ENCODE assay signal across 5 cellular contexts in the genomic region with DNA sequence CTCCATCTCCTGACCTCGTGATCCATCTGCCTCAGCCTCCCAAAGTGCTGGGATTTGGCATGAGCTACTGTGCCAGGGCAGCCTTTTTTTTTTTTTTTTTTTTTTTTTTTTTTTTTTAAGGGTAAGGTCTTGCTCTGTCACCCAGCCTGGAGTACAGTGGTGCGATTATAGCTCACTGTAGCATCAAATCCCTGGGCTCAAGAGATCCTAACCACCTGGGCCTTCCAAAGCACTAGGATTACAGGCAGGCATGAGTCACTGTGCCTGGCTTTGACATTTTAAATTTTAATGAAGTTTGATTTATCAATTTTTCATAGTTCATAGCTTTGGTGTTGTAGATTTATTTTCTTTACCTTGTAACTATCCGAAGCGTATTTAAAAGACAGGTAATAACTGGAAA. TPM values are rescaled to one million over a fixed set of nuclear protein-coding genes. Genes with fewer than 3 reads are reported as not detected.
"Had no signal": no experiment of that assay in that cellular context is flagged by ENCODE, and none has a peak within 500 bp of the region (broad histone marks: within the 10 kb centered on the region; RNA-seq: fewer than 3 reads in every experiment).

No MANE protein-coding gene starts in this region.

- DNase-seq: IMR-90, KBM-7 had no signal

- H3K4me3 ChIP-seq: K562 had no signal

- ATAC-seq: HepG2, K562 had no signal

- H3K27ac ChIP-seq: HL-60 had no signal

RNA-seq across cellular contexts. Expression of gene OCIAD2, which starts 17.8 kb away (rescaled TPM):
- total RNA-seq: HepG2 had no signal
